17 cellular contexts compared by ENCODE assay signal in genomic region chr18:46061387-46061786, GRCh38. TPM values are rescaled to one million over a fixed set of nuclear protein-coding genes. Genes with fewer than 3 reads are reported as not detected.
DNase-seq lines count a peak whose midpoint lies in the region; ATAC-seq and TF ChIP-seq lines count a peak whose summit lies in the region.
"Had no signal": no experiment of that assay in that cellular context is flagged by ENCODE, and none has a peak within 500 bp of the region (broad histone marks: within the 10 kb centered on the region; RNA-seq: fewer than 3 reads in every experiment).

No MANE protein-coding gene starts in this region.

- H3K36me3 Mint-ChIP-seq in activated CD8-positive, alpha-beta memory T cell treated with anti-CD3 and anti-CD28 coated beads, Interleukin-2, amount 10 ng/mL, durations not matched to agents 7 days and 5 days: no peaks in the 10 kb centered on the region
- H3K36me3 Mint-ChIP-seq in activated T-helper 17 cell treated with anti-CD3 and anti-CD28 coated beads, Interleukin-2, amount 50 U/mL, for 72 hours (ENCODE audit: low read depth): no peaks in the 10 kb centered on the region
- H3K36me3 Mint-ChIP-seq in osteocyte (ENCODE audit: unreplicated experiment): no peaks in the 10 kb centered on the region

- H3K4me3 ChIP-seq in KMS-11 (IDR thresholded peaks at IDR 0.05; ENCODE audit: insufficient read depth, low read depth, low read length) (no peak overlapping the region), upper lobe of right lung (no peak overlapping the region)
- H3K4me3 ChIP-seq: BLaER1, PC-9 had no signal

- no peak overlapping the region for H3K27ac Mint-ChIP-seq in activated CD8-positive, alpha-beta memory T cell treated with anti-CD3 and anti-CD28 coated beads, Interleukin-2, amount 10 ng/mL, durations not matched to agents 7 days and 5 days
- peak overlapping the region; percentile 36 for H3K27ac Mint-ChIP-seq in activated T-helper 17 cell treated with anti-CD3 and anti-CD28 coated beads, Interleukin-2, amount 50 U/mL, for 72 hours
- no peak overlapping the region for H3K27ac Mint-ChIP-seq in osteocyte (ENCODE audit: unreplicated experiment)
- H3K27ac Mint-ChIP-seq: H9 had no signal

- DNase-seq in activated CD8-positive, alpha-beta memory T cell treated with anti-CD3 and anti-CD28 coated beads for 24 hours: peak; percentile 46
- DNase-seq in activated CD8-positive, alpha-beta memory T cell treated with anti-CD3 and anti-CD28 coated beads, Interleukin-2, amount 10 ng/mL, durations not matched to agents 7 days and 5 days: no peak
- peak; percentile 42 for DNase-seq in osteocyte (ENCODE audit: extremely low spot score, unreplicated experiment)
- no peak for DNase-seq in upper lobe of right lung
- no peak for DNase-seq in NAMALWA (ENCODE audit: low spot score)
- DNase-seq in NCI-H2107 (lab: John Stamatoyannopoulos, UW): no peak
- DNase-seq: DMS 273 treated with DMSO at 0.1 percent for 48 hours, H9, IMR-90, NCI-H146, NCI-H345, NCI-H69, PC-9 had no signal

- H3K4me1 Mint-ChIP-seq in activated CD8-positive, alpha-beta memory T cell treated with anti-CD3 and anti-CD28 coated beads, Interleukin-2, amount 10 ng/mL, durations not matched to agents 7 days and 5 days: peaks cover 11% of the 10 kb centered on the region
- H3K4me1 Mint-ChIP-seq in activated T-helper 17 cell treated with anti-CD3 and anti-CD28 coated beads, Interleukin-2, amount 50 U/mL, for 72 hours: peaks cover 3% of the 10 kb centered on the region
- H3K4me1 Mint-ChIP-seq in osteocyte (ENCODE audit: unreplicated experiment): no peaks in the 10 kb centered on the region

- TF ChIP-seq CTCF in KMS-11 (conservative IDR thresholded peaks at IDR 0.05; ENCODE audit: low read depth, low read length): no peak
- TF ChIP-seq CTCF in osteocyte (IDR thresholded peaks at IDR 0.05): no peak
- no peak for TF ChIP-seq CTCF in upper lobe of right lung (IDR thresholded peaks at IDR 0.05)

- CTCF ChIA-PET in activated CD8-positive, alpha-beta memory T cell treated with anti-CD3 and anti-CD28 coated beads, Interleukin-2, amount 10 ng/mL, durations not matched to agents 7 days and 5 days (lab: Charles Lee): interaction anchor here (2.3 kb wide), 1 partner anchor 12 kb away, joined by 13 read pairs; no protein-coding TSS in a partner anchor

- H3K27me3 ChIP-seq in KMS-11 (ENCODE audit: insufficient read depth, low read depth) (no peaks in the 10 kb centered on the region), upper lobe of right lung (no peaks in the 10 kb centered on the region)
- H3K27me3 ChIP-seq: BLaER1 had no signal

- no peaks in the 10 kb centered on the region for H3K9me3 ChIP-seq in upper lobe of right lung
- H3K9me3 ChIP-seq: BLaER1 had no signal

- H4K20me1 ChIP-seq in KMS-11 (ENCODE audit: insufficient read depth): no peaks in the 10 kb centered on the region
- H4K20me1 ChIP-seq: BLaER1 had no signal

- H2AFZ ChIP-seq in KMS-11 (ENCODE audit: low read depth): peak overlapping the region; percentile 35
- H2AFZ ChIP-seq: PC-9 had no signal

- intact Hi-C loops in upper lobe of right lung (cut with DNase I): no loop called here

- peaks cover 28% of the 10 kb centered on the region for H3K4me1 ChIP-seq in KMS-11 (ENCODE audit: low read depth, poor library complexity, severe bottlenecking)
- no peaks in the 10 kb centered on the region for H3K4me1 ChIP-seq in upper lobe of right lung

- no peaks in the 10 kb centered on the region for H3K27me3 Mint-ChIP-seq in activated CD8-positive, alpha-beta memory T cell treated with anti-CD3 and anti-CD28 coated beads, Interleukin-2, amount 10 ng/mL, durations not matched to agents 7 days and 5 days
- no peaks in the 10 kb centered on the region for H3K27me3 Mint-ChIP-seq in activated T-helper 17 cell treated with anti-CD3 and anti-CD28 coated beads, Interleukin-2, amount 50 U/mL, for 72 hours
- H3K27me3 Mint-ChIP-seq in osteocyte (ENCODE audit: unreplicated experiment): no peaks in the 10 kb centered on the region

- no peak for ATAC-seq in activated CD8-positive, alpha-beta memory T cell treated with anti-CD3 and anti-CD28 coated beads, Interleukin-2, amount 10 ng/mL, durations not matched to agents 7 days and 5 days
- no peak for ATAC-seq in activated T-helper 17 cell treated with anti-CD3 and anti-CD28 coated beads, Interleukin-2, amount 50 U/mL, for 72 hours (replicated peaks)
- ATAC-seq in upper lobe of right lung: no peak

- no peaks in the 10 kb centered on the region for H3K9me3 Mint-ChIP-seq in activated CD8-positive, alpha-beta memory T cell treated with anti-CD3 and anti-CD28 coated beads, Interleukin-2, amount 10 ng/mL, durations not matched to agents 7 days and 5 days (ENCODE audit: low read depth)
- H3K9me3 Mint-ChIP-seq in activated T-helper 17 cell treated with anti-CD3 and anti-CD28 coated beads, Interleukin-2, amount 50 U/mL, for 72 hours: no peaks in the 10 kb centered on the region
- no peaks in the 10 kb centered on the region for H3K9me3 Mint-ChIP-seq in osteocyte (ENCODE audit: unreplicated experiment)
- H3K9me3 Mint-ChIP-seq: H9 had no signal

- H3K4me3 Mint-ChIP-seq in activated CD8-positive, alpha-beta memory T cell treated with anti-CD3 and anti-CD28 coated beads, Interleukin-2, amount 10 ng/mL, durations not matched to agents 7 days and 5 days: no peak overlapping the region
- H3K4me3 Mint-ChIP-seq in activated T-helper 17 cell treated with anti-CD3 and anti-CD28 coated beads, Interleukin-2, amount 50 U/mL, for 72 hours: no peak overlapping the region
- no peak overlapping the region for H3K4me3 Mint-ChIP-seq in osteocyte (ENCODE audit: unreplicated experiment)
- H3K4me3 Mint-ChIP-seq: H9 had no signal

- H3K4me2 ChIP-seq in KMS-11: peak overlapping the region; percentile 32
- H3K4me2 ChIP-seq: BLaER1, PC-9 had no signal

- no peaks in the 10 kb centered on the region for H3K79me2 ChIP-seq in KMS-11 (ENCODE audit: insufficient read depth, low read depth)

- H3K9ac ChIP-seq in KMS-11: no peak overlapping the region
- H3K9ac ChIP-seq: BLaER1 had no signal

- H3K27ac ChIP-seq in KMS-11 (peak overlapping the region; percentile 23; the same call in 1 of the 2 replicates), upper lobe of right lung (no peak overlapping the region)
- H3K27ac ChIP-seq: 22Rv1, BLaER1, PC-9 had no signal

- H3K36me3 ChIP-seq in KMS-11 (ENCODE audit: insufficient read depth) (no peaks in the 10 kb centered on the region), upper lobe of right lung (no peaks in the 10 kb centered on the region)
- H3K36me3 ChIP-seq: BLaER1 had no signal

RNA-seq across cellular contexts. Expression of gene PSTPIP2, which starts 10.7 kb away (rescaled TPM):
- 10 to 100 TPM in 1 of 2 experiments, 1 to 10 TPM in 1; 4.1 to 16.1 TPM for total RNA-seq in activated CD8-positive, alpha-beta memory T cell treated with anti-CD3 and anti-CD28 coated beads, Interleukin-2, amount 10 ng/mL, durations not matched to agents 7 days and 5 days
- 1 to 10 TPM; 4.3 to 8.1 TPM for total RNA-seq in activated T-helper 17 cell treated with anti-CD3 and anti-CD28 coated beads, Interleukin-2, amount 50 U/mL, for 72 hours
- total RNA-seq in osteocyte (4.5 TPM in 2 replicates), upper lobe of right lung (9.8 TPM)
- total RNA-seq: PC-9 had no signal

RNA-seq across cellular contexts. Expression of gene ATP5F1A, which starts 36.7 kb away (rescaled TPM):
- total RNA-seq in activated CD8-positive, alpha-beta memory T cell treated with anti-CD3 and anti-CD28 coated beads, Interleukin-2, amount 10 ng/mL, durations not matched to agents 7 days and 5 days: 100 to 1,000 TPM; 341 to 485 TPM
- total RNA-seq in activated T-helper 17 cell treated with anti-CD3 and anti-CD28 coated beads, Interleukin-2, amount 50 U/mL, for 72 hours: 100 to 1,000 TPM; 278 to 511 TPM
- 346 and 359 TPM in 2 replicates for total RNA-seq in osteocyte
- 254 TPM for total RNA-seq in upper lobe of right lung

RNA-seq across cellular contexts. Expression of gene HAUS1, which starts 42.8 kb away (rescaled TPM):
- 10 to 100 TPM; 57.4 to 59.2 TPM for total RNA-seq in activated CD8-positive, alpha-beta memory T cell treated with anti-CD3 and anti-CD28 coated beads, Interleukin-2, amount 10 ng/mL, durations not matched to agents 7 days and 5 days
- 10 to 100 TPM; 34.3 to 54.5 TPM for total RNA-seq in activated T-helper 17 cell treated with anti-CD3 and anti-CD28 coated beads, Interleukin-2, amount 50 U/mL, for 72 hours
- total RNA-seq in osteocyte: 37.0 and 37.3 TPM in 2 replicates
- 17.1 TPM for total RNA-seq in upper lobe of right lung

Comparison
In these comparisons a context has a peak if more than half of its experiments do, and no peak if none do; other contexts are left out.
1. DNase-seq: peak in activated CD8-positive, alpha-beta memory T cell treated with anti-CD3 and anti-CD28 coated beads for 24 hours (single experiment) and osteocyte (single experiment); none in activated CD8-positive, alpha-beta memory T cell treated with anti-CD3 and anti-CD28 coated beads, Interleukin-2, amount 10 ng/mL, durations not matched to agents 7 days and 5 days (single experiment), upper lobe of right lung (single experiment), NAMALWA (single experiment) and NCI-H2107 (single experiment).